7 cellular contexts compared by ENCODE assay signal in the genomic region with DNA sequence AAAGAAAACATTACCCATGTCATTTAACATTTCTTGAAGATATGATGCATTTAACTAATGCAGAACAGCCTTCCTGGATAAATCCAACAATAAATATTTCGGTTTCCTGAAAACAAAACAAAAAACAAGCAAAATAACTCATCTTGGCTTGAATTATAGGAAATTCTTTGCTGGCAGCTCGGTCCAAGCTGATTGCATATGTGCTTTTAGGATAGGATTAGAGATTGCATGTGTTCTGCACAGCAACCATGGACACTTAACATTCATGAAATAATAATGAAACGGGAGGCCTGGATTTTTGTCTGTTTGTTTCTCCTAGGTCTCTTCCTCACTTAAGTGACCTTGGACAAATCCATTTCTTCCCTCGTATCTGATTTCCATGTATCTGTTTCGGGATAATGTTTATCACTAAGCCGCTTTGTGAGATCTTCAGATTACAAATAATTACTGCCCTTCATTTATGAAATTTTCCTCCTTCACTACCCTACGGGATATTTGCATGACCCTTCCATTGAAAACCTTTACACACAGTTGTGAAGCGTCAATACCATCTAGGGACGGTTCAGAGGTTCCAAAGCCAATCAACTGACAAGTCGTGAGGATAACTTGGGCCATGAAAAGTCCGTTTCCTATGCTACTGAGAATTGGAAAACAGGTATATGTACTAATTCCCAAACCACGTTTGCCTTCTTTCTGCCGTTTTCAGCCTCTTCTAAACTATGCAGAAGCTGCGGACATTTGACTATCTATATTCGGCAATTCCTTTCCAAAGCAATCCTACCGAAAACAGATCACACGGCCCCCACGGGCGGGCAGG. TPM values are rescaled to one million over a fixed set of nuclear protein-coding genes. Genes with fewer than 3 reads are reported as not detected.
DNase-seq lines count a peak whose midpoint lies in the region; ATAC-seq and TF ChIP-seq lines count a peak whose summit lies in the region.

No MANE protein-coding gene starts in this region.

- peak overlapping the region; percentile 87 for H3K4me2 ChIP-seq in GM23248 (ENCODE audit: unreplicated experiment)

- H3K4me3 Mint-ChIP-seq in naive thymus-derived CD4-positive, alpha-beta T cell: peak overlapping the region; percentile 88 to 100 (median 92)

- H3K4me1 ChIP-seq in GM23248 (ENCODE audit: insufficient read depth): peaks cover 23% of the 10 kb centered on the region
- H3K4me1 ChIP-seq in naive thymus-derived CD4-positive, alpha-beta T cell (ENCODE audit: control insufficient read depth in 2 of 2, insufficient read depth in 2 of 2, low read length in 2 of 2): peaks cover 13 to 18% of the 10 kb centered on the region in 2 donors

- H3K27ac ChIP-seq in GM23248 (peak overlapping the region; percentile 99), coronary artery (peak overlapping the region; percentile 95 to 98)
- peak overlapping the region; percentile 91 for H3K27ac ChIP-seq in naive thymus-derived CD4-positive, alpha-beta T cell (ENCODE audit: low read depth, low read length)

- peak; percentile 40 for DNase-seq in GM23248
- peak; percentile 68 for DNase-seq in NCI-H69 (lab: John Stamatoyannopoulos, UW)
- no peak for DNase-seq in coronary artery (ENCODE audit: low spot score)
- DNase-seq in naive thymus-derived CD4-positive, alpha-beta T cell: no peak

- peaks cover 19 to 32% (median 27%) of the 10 kb centered on the region in 5 donors for H3K36me3 Mint-ChIP-seq in naive thymus-derived CD4-positive, alpha-beta T cell

- ATAC-seq in naive thymus-derived CD4-positive, alpha-beta T cell: no peak
- ATAC-seq in GM21825 (IDR thresholded peaks at IDR 0.05; ENCODE audit: unreplicated experiment) (no peak), GM21367 (IDR thresholded peaks at IDR 0.05; ENCODE audit: unreplicated experiment) (no peak), GM18520 (IDR thresholded peaks at IDR 0.05; ENCODE audit: unreplicated experiment) (no peak)

- H2AFZ ChIP-seq in GM23248: peak overlapping the region; percentile 97

- WGBS in GM23248 (ENCODE audit: low coverage in 1 of 2, low lambda C conversion rate in 2 of 2, missing lambda C conversion rate in 2 of 2), 2 experiments: 5 to 6% methylated on average over 19 of the region's 19 CpGs

- no peaks in the 10 kb centered on the region for H3K27me3 ChIP-seq in GM23248 (replicated peaks; ENCODE audit: insufficient read depth)
- no peaks in the 10 kb centered on the region for H3K27me3 ChIP-seq in naive thymus-derived CD4-positive, alpha-beta T cell (ENCODE audit: control insufficient read depth in 2 of 2, insufficient read depth in 2 of 2, low read length in 2 of 2)

- H3K4me3 ChIP-seq in GM23248 (peak overlapping the region; percentile 85), coronary artery (peak overlapping the region; percentile 81)
- H3K4me3 ChIP-seq in naive thymus-derived CD4-positive, alpha-beta T cell (ENCODE audit: low read length): peak overlapping the region; percentile 53

- in situ Hi-C loops in GM23248 (cut with MboI): no loop called here

- TF ChIP-seq CTCF in coronary artery (IDR thresholded peaks at IDR 0.05): no peak

- H3K27me3 Mint-ChIP-seq in naive thymus-derived CD4-positive, alpha-beta T cell: no peaks in the 10 kb centered on the region

- H4K20me1 ChIP-seq in GM23248 (ENCODE audit: insufficient read depth): peaks cover 16% of the 10 kb centered on the region; the same call in 1 of the 2 replicates

- H3K4me1 Mint-ChIP-seq in naive thymus-derived CD4-positive, alpha-beta T cell: peaks cover 21 to 48% (median 39%) of the 10 kb centered on the region in 7 donors

- H3K9me3 ChIP-seq in GM23248 (ENCODE audit: low read depth): no peaks in the 10 kb centered on the region
- no peaks in the 10 kb centered on the region for H3K9me3 ChIP-seq in naive thymus-derived CD4-positive, alpha-beta T cell (ENCODE audit: control insufficient read depth in 2 of 3, low read length in 3 of 3)

- peak overlapping the region; percentile 89 to 98 (median 94) for H3K27ac Mint-ChIP-seq in naive thymus-derived CD4-positive, alpha-beta T cell

- peaks cover 0 to 5% (median 0%) of the 10 kb centered on the region in 11 donors for H3K9me3 Mint-ChIP-seq in naive thymus-derived CD4-positive, alpha-beta T cell

- H3K36me3 ChIP-seq in GM23248 (ENCODE audit: low read depth): peaks cover 6% of the 10 kb centered on the region; the same call in 1 of the 2 replicates
- H3K36me3 ChIP-seq in naive thymus-derived CD4-positive, alpha-beta T cell (ENCODE audit: control insufficient read depth in 2 of 3, insufficient read depth in 3 of 3, low read length in 3 of 3): peaks cover 3 to 24% (median 7%) of the 10 kb centered on the region in 3 experiments

- POLR2A ChIA-PET in naive thymus-derived CD4-positive, alpha-beta T cell (lab: Charles Lee): interaction anchor here (0.5 to 6.4 kb wide), 30 partner anchors 9 to 633 kb away, joined by 3 to 450 read pairs (median 10); partner anchors contain the start of genes ACBD3, LBR, PYCR2 and SDE2

- CTCF ChIA-PET in naive thymus-derived CD4-positive, alpha-beta T cell (lab: Charles Lee): interaction anchor here (1.3 to 1.7 kb wide), 2 partner anchors 61 to 74 kb away, joined by 7 read pairs; partner anchors contain the start of gene SDE2

- intact Hi-C loops in naive thymus-derived CD4-positive, alpha-beta T cell (cut with micrococcal nuclease): loop anchor here (5.0 to 10.0 kb wide), 7 partner anchors 179 to 674 kb away; partner anchors contain the start of genes LIN9 (in 2 of the 2), ITPKB (in 1 of the 2), PARP1 (in 1 of the 2) and TMEM63A (in 1 of the 2)

- H3K79me2 ChIP-seq in GM23248 (ENCODE audit: insufficient read depth): peaks cover 31% of the 10 kb centered on the region

- H3K9ac ChIP-seq in GM23248: peak overlapping the region; percentile 96

- peaks cover 31% of the 10 kb centered on the region for H3F3A ChIP-seq in GM23248 (ENCODE audit: insufficient read depth)

- H3K9me2 ChIP-seq in GM23248 (ENCODE audit: insufficient read depth): no peaks in the 10 kb centered on the region

RNA-seq across cellular contexts. Expression of gene H3-3A, which starts 1.3 kb away (rescaled TPM):
- 140 and 212 TPM in 2 replicates for total RNA-seq in GM23248 (2014; rRNA removed; shearing (Covaris generic))
- 262 and 264 TPM in 2 replicates for polyA plus RNA-seq in GM23248 (2016; fragmentation: Nextera tagmentation; extraction: Ambion mirVana)
- 100 to 1,000 TPM; 388 to 561 (median 412) TPM for total RNA-seq in naive thymus-derived CD4-positive, alpha-beta T cell
- 100 to 1,000 TPM; 677 to 832 TPM for polyA plus RNA-seq in naive thymus-derived CD4-positive, alpha-beta T cell

Comparison
In these comparisons a context has a peak if more than half of its experiments do, and no peak if none do; other contexts are left out.
1. DNase-seq: peak in GM23248 (single experiment) and NCI-H69 (single experiment); none in coronary artery (single experiment) and naive thymus-derived CD4-positive, alpha-beta T cell (0 of 9).
2. Peak in every context shown above with its lines, with median percentiles within 50 percentile points of each other: H3K27ac ChIP-seq and H3K4me3 ChIP-seq.